Comparison of ENCODE assay signal across 9 cellular contexts in genomic region chr3:68876112-68876713, GRCh38. TPM values are rescaled to one million over a fixed set of nuclear protein-coding genes. Genes with fewer than 3 reads are reported as not detected.
DNase-seq lines count a peak whose midpoint lies in the region; ATAC-seq, FAIRE-seq and TF ChIP-seq lines count a peak whose summit lies in the region.
"Had no signal": no experiment of that assay in that cellular context is flagged by ENCODE, and none has a peak within 500 bp of the region (broad histone marks: within the 10 kb centered on the region; RNA-seq: fewer than 3 reads in every experiment).

No MANE protein-coding gene starts in this region.

- 19 to 23% methylated on average over 6 of the region's 6 CpGs for WGBS in lung, 2 donors

- POLR2A ChIA-PET in RWPE1 (lab: Yijun Ruan, JAX; ENCODE audit: low non-redundant PET) = no interaction called here

- TF ChIP-seq CTCF in RWPE1 (conservative IDR thresholded peaks at IDR 0.05; ENCODE audit: low read depth) = peak; percentile 84
- peak; percentile 76 for TF ChIP-seq CTCF in lung (IDR thresholded peaks at IDR 0.05; ENCODE audit: control extremely low read depth, extremely low read depth)

- no peaks in the 10 kb centered on the region for H3K4me1 ChIP-seq in lung (ENCODE audit: control insufficient read depth in 2 of 2, insufficient read depth in 2 of 2, low read length in 2 of 2)

- H3K4me3 ChIP-seq in lung = no peak overlapping the region

- DNase-seq in H4 (ENCODE audit: low spot score) = peak; percentile 37
- DNase-seq in Kasumi-1 (lab: John Stamatoyannopoulos, UW) = peak; percentile 70 to 76
- peak; percentile 8 for DNase-seq in RWPE1 (ENCODE audit: low spot score)
- DNase-seq in dedifferentiated amniotic fluid mesenchymal stem cell (ENCODE audit: extremely low spot score) = peak; percentile 80
- DNase-seq in lung (ENCODE audit: low spot score) = no peak
- DNase-seq in urothelium cell line (ENCODE audit: low spot score) = peak; percentile 25

- no peaks in the 10 kb centered on the region for H3K27me3 ChIP-seq in lung (ENCODE audit: control insufficient read depth, insufficient read depth)

- FAIRE-seq in A204.1 (lab: Jason Lieb, UNC) (peak; percentile 92), G401.6 (lab: Jason Lieb, UNC) (peak; percentile 90), urothelium cell line (lab: Jason Lieb, UNC) (no peak)

- CTCF ChIA-PET in RWPE1 (lab: Yijun Ruan, JAX) = interaction anchor here (0.6 to 1.0 kb wide), 5 partner anchors 9 to 1905 kb away, joined by 3 to 5 read pairs (median 3); no protein-coding TSS in a partner anchor

- H3K36me3 ChIP-seq in lung (ENCODE audit: control insufficient read depth in 2 of 2, insufficient read depth in 2 of 2, low read length in 2 of 2) = no peaks in the 10 kb centered on the region

- H3K27ac ChIP-seq in RWPE1 (no peak overlapping the region), lung (ENCODE audit: low read depth in 1 of 2, low read length in 1 of 2) (no peak overlapping the region)

- ATAC-seq in lung (ENCODE audit: insufficient read depth, low FRiP score) = no peak

- H3K9me3 ChIP-seq in lung (ENCODE audit: control insufficient read depth in 2 of 2, insufficient read depth in 1 of 2, low read length in 1 of 2) = no peaks in the 10 kb centered on the region

RNA-seq across cellular contexts. Expression of gene TAFA4, which starts 56.1 kb away (rescaled TPM):
- total RNA-seq in H4 (2014; rRNA removed; shearing (Covaris generic)) = not detected in 2 replicates
- not detected for total RNA-seq in lung
- under 1 TPM; 0.14 to 0.22 TPM for polyA plus RNA-seq in lung
- polyA plus RNA-seq: IgD-negative memory B cell had no signal
